Comparison of ENCODE assay signal across 9 cellular contexts in genomic region chr1:89547563-89548485, GRCh38. TPM values are rescaled to one million over a fixed set of nuclear protein-coding genes. Genes with fewer than 3 reads are reported as not detected.
DNase-seq lines count a peak whose midpoint lies in the region; ATAC-seq and TF ChIP-seq lines count a peak whose summit lies in the region.
"Had no signal": no experiment of that assay in that cellular context is flagged by ENCODE, and none has a peak within 500 bp of the region (broad histone marks: within the 10 kb centered on the region; RNA-seq: fewer than 3 reads in every experiment).

No MANE protein-coding gene starts in this region.

- H3K4me3 ChIP-seq in CD8-positive, alpha-beta memory T cell (ENCODE audit: low read length): no peak overlapping the region
- H3K4me3 ChIP-seq in IMR-90 (ENCODE audit: insufficient read depth, low read depth, low read length) (no peak overlapping the region), left lung (no peak overlapping the region)
- H3K4me3 ChIP-seq: SK-N-MC had no signal

- H2AK5ac ChIP-seq in IMR-90 (ENCODE audit: low read depth, low read length): no peak overlapping the region

- no peak overlapping the region for H3K14ac ChIP-seq in IMR-90 (replicated peaks; ENCODE audit: low read depth, low read length)

- POLR2A ChIA-PET in CD8-positive, alpha-beta memory T cell (lab: Charles Lee): no interaction called here
- POLR2A ChIA-PET in IMR-90 (lab: Charles Lee; ENCODE audit: unreplicated experiment): no interaction called here

- in situ Hi-C loops in IMR-90 (cut with MboI; ENCODE audit: low sequenced_read_pairs): no loop called here

- H3K9me3 Mint-ChIP-seq in CD8-positive, alpha-beta memory T cell: no peaks in the 10 kb centered on the region
- H3K9me3 Mint-ChIP-seq in chondrocyte (ENCODE audit: low read depth): peaks cover 3% of the 10 kb centered on the region

- no peak overlapping the region for H3K4me2 ChIP-seq in IMR-90 (ENCODE audit: low read depth, low read length)

- TF ChIP-seq CTCF in IMR-90 (conservative IDR thresholded peaks at IDR 0.05; ENCODE audit: low read depth, low read length) (no peak), left lung (IDR thresholded peaks at IDR 0.05) (no peak), chondrocyte (IDR thresholded peaks at IDR 0.05) (no peak)

- peak overlapping the region; percentile 10 for H3K27ac ChIP-seq in CD8-positive, alpha-beta memory T cell (ENCODE audit: low read depth, low read length)
- H3K27ac ChIP-seq in IMR-90 (ENCODE audit: insufficient read depth, low read length) (no peak overlapping the region), left lung (peak overlapping the region in 1 of 2 donors; percentile 6)
- H3K27ac ChIP-seq: SK-N-MC had no signal

- no peaks in the 10 kb centered on the region for H3K9me1 ChIP-seq in IMR-90 (ENCODE audit: insufficient read depth, low read length)

- no peak overlapping the region for H2BK20ac ChIP-seq in IMR-90 (ENCODE audit: low read depth, low read length)

- H3K4ac ChIP-seq in IMR-90 (ENCODE audit: low read depth, low read length): no peak overlapping the region

- H4K20me1 ChIP-seq in IMR-90 (ENCODE audit: insufficient read depth, low read length): no peaks in the 10 kb centered on the region

- no peak overlapping the region for H4K5ac ChIP-seq in IMR-90 (ENCODE audit: low read depth, low read length)

- no peak overlapping the region for H2BK15ac ChIP-seq in IMR-90 (ENCODE audit: low read depth, low read length)

- H3K9ac ChIP-seq in IMR-90 (ENCODE audit: low read depth, low read length): no peak overlapping the region

- no peak for TF ChIP-seq RAD21 in IMR-90 (IDR thresholded peaks at IDR 0.05; ENCODE audit: low read length)

- no peak overlapping the region for H4K8ac ChIP-seq in IMR-90 (ENCODE audit: low read depth in 2 of 2, low read length in 2 of 2)

- H2BK5ac ChIP-seq in IMR-90 (ENCODE audit: low read depth, low read length, poor library complexity, severe bottlenecking): no peak overlapping the region

- no peak overlapping the region for H3K4me3 Mint-ChIP-seq in CD8-positive, alpha-beta memory T cell
- H3K4me3 Mint-ChIP-seq in chondrocyte (ENCODE audit: unreplicated experiment): no peak overlapping the region

- CTCF ChIA-PET in CD8-positive, alpha-beta memory T cell (lab: Charles Lee): no interaction called here
- CTCF ChIA-PET in IMR-90 (lab: Yijun Ruan, JAX): no interaction called here

- no peak for DNase-seq in CD8-positive, alpha-beta memory T cell
- DNase-seq in IMR-90: peak; percentile 27
- peak; percentile 29 for DNase-seq in activated naive CD4-positive, alpha-beta T cell treated with anti-CD3 and anti-CD28 coated beads, Interleukin-2, amount 50 U/mL, for 16 hours
- peak in 1 of 2 donors; percentile 10 for DNase-seq in left lung
- DNase-seq in chondrocyte (ENCODE audit: low spot score): no peak
- no peak for DNase-seq in T-helper 9 cell
- DNase-seq in cerebellum (ENCODE audit: low spot score): no peak
- DNase-seq in central memory CD4-positive, alpha-beta T cell: no peak

- no peaks in the 10 kb centered on the region for H3K27me3 ChIP-seq in CD8-positive, alpha-beta memory T cell (ENCODE audit: insufficient read depth, low read length, poor library complexity, severe bottlenecking)
- H3K27me3 ChIP-seq in IMR-90 (ENCODE audit: control insufficient read depth, insufficient read depth, low read length) (no peaks in the 10 kb centered on the region), left lung (no peaks in the 10 kb centered on the region)

- H3K27me3 Mint-ChIP-seq in CD8-positive, alpha-beta memory T cell: no peaks in the 10 kb centered on the region
- H3K27me3 Mint-ChIP-seq in chondrocyte (ENCODE audit: low read depth): no peaks in the 10 kb centered on the region

- peaks cover 18% of the 10 kb centered on the region for H3K4me1 ChIP-seq in CD8-positive, alpha-beta memory T cell (ENCODE audit: insufficient read depth, low read length)
- H3K4me1 ChIP-seq in IMR-90 (ENCODE audit: control insufficient read depth, insufficient read depth, low read length): no peaks in the 10 kb centered on the region
- H3K4me1 ChIP-seq in left lung: peaks cover 7 to 51% of the 10 kb centered on the region in 2 donors

- intact Hi-C loops in IMR-90 (cut with micrococcal nuclease): no loop called here
- intact Hi-C loops in left lung (cut with DNase I): no loop called here

- peaks cover 32 to 75% (median 71%) of the 10 kb centered on the region in 3 donors for H3K4me1 Mint-ChIP-seq in CD8-positive, alpha-beta memory T cell
- H3K4me1 Mint-ChIP-seq in chondrocyte (ENCODE audit: low read depth): peaks cover 5% of the 10 kb centered on the region

- H3K18ac ChIP-seq in IMR-90 (ENCODE audit: low read depth, low read length): no peak overlapping the region

- no peak overlapping the region for H3K27ac Mint-ChIP-seq in CD8-positive, alpha-beta memory T cell
- H3K27ac Mint-ChIP-seq in chondrocyte (ENCODE audit: unreplicated experiment): no peak overlapping the region

- no peaks in the 10 kb centered on the region for H3K9me3 ChIP-seq in CD8-positive, alpha-beta memory T cell (ENCODE audit: low read length)
- H3K9me3 ChIP-seq in IMR-90 (ENCODE audit: control insufficient read depth, insufficient read depth, low read length) (no peaks in the 10 kb centered on the region), left lung (no peaks in the 10 kb centered on the region)

- ATAC-seq in IMR-90 (ENCODE audit: low read depth) (no peak), left lung (peak; percentile 57)

- no peaks in the 10 kb centered on the region for H3K79me1 ChIP-seq in IMR-90 (ENCODE audit: low read depth in 1 of 2, low read length in 2 of 2)

- H3K23ac ChIP-seq in IMR-90 (ENCODE audit: low read depth, low read length): no peak overlapping the region

- WGBS in IMR-90 (ENCODE audit: extremely low coverage in 2 of 2, insufficient read length in 1 of 2), 2 experiments: 20% methylated on average over 1 of the region's 3 CpGs; no CpG with 5 or more reads in 1 of the 2 experiments

- no peak overlapping the region for H2BK120ac ChIP-seq in IMR-90 (ENCODE audit: low read depth, low read length)

- H2AFZ ChIP-seq in IMR-90 (replicated peaks; ENCODE audit: low read length, poor library complexity): no peak overlapping the region

- no peak overlapping the region for H4K91ac ChIP-seq in IMR-90 (ENCODE audit: insufficient read depth, low read depth, low read length)

- BruUV-seq in IMR-90 (replicated peaks; lab: Mats Ljungman, UMichigan): no TSS peak

- H3K36me3 Mint-ChIP-seq in CD8-positive, alpha-beta memory T cell: peaks cover 0 to 15% (median 8%) of the 10 kb centered on the region in 3 donors
- no peaks in the 10 kb centered on the region for H3K36me3 Mint-ChIP-seq in chondrocyte (ENCODE audit: low read depth)

- no peak for TF ChIP-seq POLR2A in IMR-90 (IDR thresholded peaks at IDR 0.05; ENCODE audit: low read depth, low read length)

- no peak overlapping the region for H3K56ac ChIP-seq in IMR-90 (ENCODE audit: extremely low read depth, insufficient read depth, low read length)

- dilution Hi-C loops in IMR-90 (cut with HindIII; ENCODE audit: low sequenced_read_pairs, unreplicated experiment): no loop called here

- H3K36me3 ChIP-seq in CD8-positive, alpha-beta memory T cell (ENCODE audit: insufficient read depth, low read length): no peaks in the 10 kb centered on the region
- H3K36me3 ChIP-seq in IMR-90 (ENCODE audit: control insufficient read depth, insufficient read depth, low read length) (no peaks in the 10 kb centered on the region), left lung (no peaks in the 10 kb centered on the region)

- H2AK9ac ChIP-seq in IMR-90 (replicated peaks; ENCODE audit: low read depth, low read length, poor library complexity): no peak overlapping the region

TF ChIP-seq in IMR-90, 13 proteins besides CTCF, POLR2A, EP300 and RAD21:
- TF ChIP-seq CEBPB (IDR thresholded peaks at IDR 0.05; ENCODE audit: low read depth, low read length) (peak; percentile 67; the same call in 1 of the 2 replicates), CHD1 (IDR thresholded peaks at IDR 0.05; ENCODE audit: low read depth, low read length) (no peak)

RNA-seq across cellular contexts. Expression of gene LRRC8B, which starts 23.2 kb away (rescaled TPM):
- 10 to 100 TPM; 36.9 to 39.5 TPM for total RNA-seq in CD8-positive, alpha-beta memory T cell
- polyA plus RNA-seq in CD8-positive, alpha-beta memory T cell: 16.3 TPM
- total RNA-seq in IMR-90 (2012; rRNA removed) (1.4 and 1.8 TPM in 2 replicates), left lung (10 to 100 TPM; 20.9 to 22.5 TPM), chondrocyte (1.2 to 3.2 TPM (median 1.5 TPM) in 3 replicates), cerebellum (18.0 TPM)
- 0.44 and 0.74 TPM in 2 replicates for polyA plus RNA-seq in IMR-90 (2012; rRNA removed)
- 0.10 and 0.33 TPM in 2 replicates for polyA plus RNA-seq in IMR-90 (2012; cell fraction: cytosol; rRNA removed)
- polyA plus RNA-seq in IMR-90 (2012; cell fraction: nucleus; rRNA removed; ENCODE audit: low replicate concordance): 0.21 and 0.48 TPM in 2 replicates

Comparison
In these comparisons a context has a peak if more than half of its experiments do, and no peak if none do; other contexts are left out.
1. DNase-seq: peak in IMR-90 (single experiment) and activated naive CD4-positive, alpha-beta T cell treated with anti-CD3 and anti-CD28 coated beads, Interleukin-2, amount 50 U/mL, for 16 hours (single experiment); none in CD8-positive, alpha-beta memory T cell (0 of 5), chondrocyte (single experiment), T-helper 9 cell (single experiment), cerebellum (single experiment) and central memory CD4-positive, alpha-beta T cell (single experiment).